Comparison of ENCODE assay signal across 16 cellular contexts in the genomic region with DNA sequence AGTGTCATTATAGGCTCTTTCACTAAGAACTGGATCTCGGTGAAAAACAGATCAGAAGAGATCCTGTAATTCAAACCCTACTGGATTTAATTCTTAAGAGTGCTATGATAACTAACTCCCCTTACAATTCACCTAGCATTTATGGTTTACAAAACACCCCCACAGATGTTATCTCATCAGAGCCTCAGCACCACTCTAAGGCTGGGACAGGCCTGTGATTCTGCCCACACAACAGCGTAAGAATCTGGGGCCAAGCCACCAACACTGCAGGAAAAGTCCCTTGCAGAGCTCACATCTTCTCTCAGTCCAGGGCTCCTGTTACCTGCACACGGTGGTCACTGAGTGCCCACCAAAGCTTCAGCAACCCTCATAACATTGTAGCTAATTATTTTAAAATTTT.
"Had no signal": no experiment of that assay in that cellular context is flagged by ENCODE, and none has a peak within 500 bp of the region (broad histone marks: within the 10 kb centered on the region; RNA-seq: fewer than 3 reads in every experiment).

No MANE protein-coding gene starts in this region.

- H3K27me3 ChIP-seq: foreskin keratinocyte, left lung, neural progenitor cell, ovary, right atrium auricular region, sigmoid colon, stomach, suprapubic skin, thyroid gland had no signal

- DNase-seq: erythroblast; foreskin keratinocyte; kidney glomerular epithelial cell; left lung; lower lobe of right lung; natural killer cell; ovary; sigmoid colon; stimulated activated CD4-positive, alpha-beta T cell treated with anti-CD3 and anti-CD28 coated beads, Interleukin-2, amount 100 ng/mL, for 24 hours; stimulated activated naive CD4-positive, alpha-beta T cell; stomach; thyroid gland had no signal

- H3K27ac ChIP-seq: foreskin keratinocyte, left lung, lower lobe of right lung, neural progenitor cell, ovary, right atrium auricular region, sigmoid colon, skin epidermis, stomach, suprapubic skin, thyroid gland had no signal

- H3K4me3 ChIP-seq: left lung, lower lobe of right lung, neural progenitor cell, ovary, right atrium auricular region, sigmoid colon, skin epidermis, stomach, suprapubic skin, thyroid gland had no signal
